25 cellular contexts compared by ENCODE assay signal in the genomic region with DNA sequence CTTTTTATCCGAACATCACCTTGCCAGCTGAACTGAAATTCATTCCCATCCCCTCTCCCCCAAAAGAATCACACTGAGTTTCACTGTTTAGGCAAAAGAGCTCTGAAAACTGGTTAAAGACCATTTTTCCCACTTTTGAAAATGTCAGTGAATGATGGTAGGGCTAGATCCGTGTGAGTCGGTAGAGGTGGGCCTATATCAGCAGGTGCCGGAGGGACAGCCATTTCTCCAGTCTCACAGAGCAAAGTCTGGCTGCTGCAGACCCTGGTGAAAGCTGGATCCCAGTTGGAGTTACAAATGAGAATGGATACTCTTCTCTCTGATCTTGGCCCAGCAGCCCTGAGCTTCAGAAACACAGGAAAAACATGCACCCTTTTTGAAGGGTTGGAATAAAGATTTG. TPM values are rescaled to one million over a fixed set of nuclear protein-coding genes. Genes with fewer than 3 reads are reported as not detected.
"Had no signal": no experiment of that assay in that cellular context is flagged by ENCODE, and none has a peak within 500 bp of the region (broad histone marks: within the 10 kb centered on the region; RNA-seq: fewer than 3 reads in every experiment).

No MANE protein-coding gene starts in this region.

- ATAC-seq: activated T-cell treated with anti-CD3 and anti-CD28 coated beads, Interleukin-2, amount 50 U/mL, for 72 hours; T-helper 17 cell had no signal

- H3K27me3 ChIP-seq: breast epithelium, MG63 had no signal

- H3K9me3 ChIP-seq: breast epithelium, MG63 had no signal

- H3K4me1 ChIP-seq: breast epithelium had no signal

- FAIRE-seq: TTC549 had no signal

- DNase-seq: activated B cell treated with CpG ODN at 0.5 μM for 24 hours; activated CD4-positive, alpha-beta memory T cell treated with anti-CD3 and anti-CD28 coated beads for 36 hours; activated CD4-positive, alpha-beta T cell treated with anti-CD3 and anti-CD28 coated beads for 1 hour; activated CD4-positive, alpha-beta T cell treated with anti-CD3 and anti-CD28 coated beads, Interleukin-2, amount 10 ng/mL, durations not matched to agents 24 days and 14 days; activated gamma-delta T cell treated with Interleukin-2 at 50 U/mL for 16 hours; activated naive CD4-positive, alpha-beta T cell treated with anti-CD3 and anti-CD28 coated beads, Interleukin-2, amount 10 ng/mL, durations not matched to agents 7 days and 5 days; activated naive CD8-positive, alpha-beta T cell treated with anti-CD3 and anti-CD28 coated beads for 36 hours; activated T-cell treated with anti-CD3 and anti-CD28 coated beads, Interleukin-2, amount 50 U/mL, for 72 hours; anterior cingulate cortex; central memory CD4-positive, alpha-beta T cell; MG63; MV-4-11; NCI-H1105; NCI-H1436 treated with DMSO at 0.1 percent for 48 hours; NCI-H187; NCI-H2081; NCI-H510A treated with DMSO at 0.1 percent for 48 hours; SHP77 treated with DMSO at 0.1 percent for 48 hours; T-helper 17 cell; T-helper 9 cell had no signal

- H3K27ac ChIP-seq: breast epithelium had no signal

- H3K4me3 ChIP-seq: breast epithelium, MG63 had no signal

- H3K36me3 ChIP-seq: breast epithelium, MG63 had no signal

RNA-seq across cellular contexts. Expression of gene ENTPD3, which starts 10.9 kb away (rescaled TPM):
- total RNA-seq: activated B cell treated with CpG ODN at 0.5 μM for 24 hours; activated CD4-positive, alpha-beta memory T cell treated with anti-CD3 and anti-CD28 coated beads for 36 hours; activated CD4-positive, alpha-beta T cell treated with anti-CD3 and anti-CD28 coated beads, Interleukin-2, amount 10 ng/mL, durations not matched to agents 24 days and 14 days; activated CD8-positive, alpha-beta memory T cell treated with anti-CD3 and anti-CD28 coated beads for 36 hours; activated naive CD8-positive, alpha-beta T cell treated with anti-CD3 and anti-CD28 coated beads for 36 hours; activated T-cell treated with anti-CD3 and anti-CD28 coated beads, Interleukin-2, amount 50 U/mL, for 72 hours; activated T-helper 2 cell treated with anti-CD3 and anti-CD28 coated beads, Interferon-gamma antibody, Interleukin-2, Interleukin-4, amounts not matched to agents 10 μg/mL and 5 μg/mL and 100 μg/mL, durations not matched to agents 14 hours and 24 hours and 36 hours; SK-MEL-5; T-helper 17 cell had no signal
